ENCODE assay signal across 37 cellular contexts in the genomic region with DNA sequence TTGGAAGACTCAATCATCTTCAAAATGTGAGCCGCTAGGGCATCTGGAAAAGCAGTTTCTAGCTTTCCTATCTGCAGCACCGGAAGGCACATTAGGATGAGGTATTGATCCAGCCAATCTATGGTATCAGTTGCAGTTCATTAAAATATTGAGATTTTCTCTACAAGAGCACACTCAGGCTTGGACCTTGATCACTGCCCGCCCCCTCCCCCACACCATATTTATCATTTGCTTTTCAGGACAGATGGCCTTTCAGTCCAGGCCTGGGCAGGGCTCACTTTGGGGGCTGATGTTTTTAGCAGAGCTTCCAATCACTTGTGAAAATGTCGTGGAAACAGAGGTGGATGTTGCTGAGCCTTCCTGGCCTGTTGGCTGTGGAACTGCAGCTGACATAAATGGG. TPM values are rescaled to one million over a fixed set of nuclear protein-coding genes. Genes with fewer than 3 reads are reported as not detected.
"Had no signal": no experiment of that assay in that cellular context is flagged by ENCODE, and none has a peak within 500 bp of the region (broad histone marks: within the 10 kb centered on the region; RNA-seq: fewer than 3 reads in every experiment).

No MANE protein-coding gene starts in this region.

- H3K27ac Mint-ChIP-seq: activated CD4-positive, alpha-beta memory T cell treated with anti-CD3 and anti-CD28 coated beads for 36 hours; activated CD4-positive, alpha-beta T cell treated with anti-CD3 and anti-CD28 coated beads, Interleukin-2, amount 10 ng/mL, durations not matched to agents 24 days and 14 days; activated naive CD4-positive, alpha-beta T cell treated with anti-CD3 and anti-CD28 coated beads for 36 hours; activated naive CD8-positive, alpha-beta T cell treated with anti-CD3 and anti-CD28 coated beads for 36 hours; activated T-helper 1 cell treated with anti-CD3 and anti-CD28 coated beads, Interleukin-12 subunit alpha, Interleukin-12 subunit beta, Interleukin-2, Interleukin-4 antibody, amounts not matched to agents 30 ng/mL and 10 ng/mL and 1 ng/mL, durations not matched to agents 14 hours and 24 hours and 36 hours; brain; memory B cell; natural killer cell; neural progenitor cell; stimulated activated memory B cell treated with anti-CD40 and anti-IgM and Interleukin-4, amounts not matched to agents 10 μg/mL and 1 μg/mL and 100 μg/mL, for 72 hours; T-helper 1 cell treated with Interleukin-12 subunit alpha and Interleukin-12 subunit beta and Interleukin-4 antibody, amounts not matched to agents 30 μg/mL and 1 μg/mL, for 36 hours had no signal

- DNase-seq: activated CD4-positive, alpha-beta memory T cell treated with anti-CD3 and anti-CD28 coated beads for 36 hours; activated CD4-positive, alpha-beta T cell treated with anti-CD3 and anti-CD28 coated beads, Interleukin-2, amount 10 ng/mL, durations not matched to agents 24 days and 14 days; activated CD4-positive, CD25-positive, alpha-beta regulatory T cell treated with anti-CD3 and anti-CD28 coated beads, Interleukin-2, amount 50 U/mL, for 72 hours; activated CD8-positive, alpha-beta memory T cell treated with anti-CD3 and anti-CD28 coated beads, Interleukin-2, amount 50 U/mL, for 4 hours; activated effector memory CD4-positive, alpha-beta T cell treated with anti-CD3 and anti-CD28 coated beads, Interleukin-2, amount 50 U/mL, for 16 hours; activated naive CD8-positive, alpha-beta T cell treated with anti-CD3 and anti-CD28 coated beads for 36 hours; activated T-cell treated with anti-CD3 and anti-CD28 coated beads, Interleukin-2, amount 50 U/mL, for 1 hour; cerebellar nuclear complex; dorsolateral prefrontal cortex; effector memory CD4-positive, alpha-beta T cell; head of caudate nucleus; hypothalamus; natural killer cell; small intestine; stimulated activated CD4-positive, alpha-beta T cell treated with anti-CD3 and anti-CD28 coated beads, Interleukin-1b, Interleukin-23, amount 100 ng/mL, for 48 hours; stimulated activated CD4-positive, alpha-beta T cell treated with anti-CD3 and anti-CD28 coated beads, Interleukin-4, amount 100 ng/mL, for 4 hours; stimulated activated CD8-positive, alpha-beta memory T cell treated with anti-CD3 and anti-CD28 coated beads, Interleukin-4, amount 100 ng/mL, for 48 hours; stomach; T-helper 9 cell; thyroid gland had no signal

- H3K36me3 Mint-ChIP-seq: activated CD4-positive, alpha-beta memory T cell treated with anti-CD3 and anti-CD28 coated beads for 36 hours; activated naive CD8-positive, alpha-beta T cell treated with anti-CD3 and anti-CD28 coated beads for 36 hours; brain; memory B cell; natural killer cell; neural progenitor cell; stimulated activated memory B cell treated with anti-CD40 and anti-IgM and Interleukin-4, amounts not matched to agents 10 μg/mL and 1 μg/mL and 100 μg/mL, for 72 hours had no signal

- H3K4me3 Mint-ChIP-seq: activated CD4-positive, alpha-beta memory T cell treated with anti-CD3 and anti-CD28 coated beads for 36 hours; activated CD4-positive, alpha-beta T cell treated with anti-CD3 and anti-CD28 coated beads, Interleukin-2, amount 10 ng/mL, durations not matched to agents 24 days and 14 days; activated naive CD4-positive, alpha-beta T cell treated with anti-CD3 and anti-CD28 coated beads for 36 hours; activated naive CD8-positive, alpha-beta T cell treated with anti-CD3 and anti-CD28 coated beads for 36 hours; activated T-helper 1 cell treated with anti-CD3 and anti-CD28 coated beads, Interleukin-12 subunit alpha, Interleukin-12 subunit beta, Interleukin-2, Interleukin-4 antibody, amounts not matched to agents 30 ng/mL and 10 ng/mL and 1 ng/mL, durations not matched to agents 14 hours and 24 hours and 36 hours; brain; memory B cell; natural killer cell; neural progenitor cell; stimulated activated memory B cell treated with anti-CD40 and anti-IgM and Interleukin-4, amounts not matched to agents 10 μg/mL and 1 μg/mL and 100 μg/mL, for 72 hours; T-helper 1 cell treated with Interleukin-12 subunit alpha and Interleukin-12 subunit beta and Interleukin-4 antibody, amounts not matched to agents 30 μg/mL and 1 μg/mL, for 36 hours had no signal

- H3K4me1 Mint-ChIP-seq: brain; stimulated activated memory B cell treated with anti-CD40 and anti-IgM and Interleukin-4, amounts not matched to agents 10 μg/mL and 1 μg/mL and 100 μg/mL, for 72 hours had no signal

- H3K36me3 ChIP-seq: ascending aorta, cardiac muscle cell, gastroesophageal sphincter, neural progenitor cell, stomach, thyroid gland had no signal

- H3K9me3 ChIP-seq: ascending aorta, gastroesophageal sphincter, stomach, thyroid gland had no signal

- H3K4me3 ChIP-seq: ascending aorta, cardiac muscle cell, coronary artery, dorsolateral prefrontal cortex, gastroesophageal sphincter, neural progenitor cell, stomach, thyroid gland had no signal

- H3K4me2 ChIP-seq: neural progenitor cell had no signal

- H3K4me1 ChIP-seq: ascending aorta, gastroesophageal sphincter, neural progenitor cell, stomach, thyroid gland had no signal

- H3K9me3 Mint-ChIP-seq: activated CD4-positive, alpha-beta memory T cell treated with anti-CD3 and anti-CD28 coated beads for 36 hours; activated CD4-positive, alpha-beta T cell treated with anti-CD3 and anti-CD28 coated beads, Interleukin-2, amount 10 ng/mL, durations not matched to agents 24 days and 14 days; activated naive CD4-positive, alpha-beta T cell treated with anti-CD3 and anti-CD28 coated beads for 36 hours; activated naive CD8-positive, alpha-beta T cell treated with anti-CD3 and anti-CD28 coated beads for 36 hours; activated T-helper 1 cell treated with anti-CD3 and anti-CD28 coated beads, Interleukin-12 subunit alpha, Interleukin-12 subunit beta, Interleukin-2, Interleukin-4 antibody, amounts not matched to agents 30 ng/mL and 10 ng/mL and 1 ng/mL, durations not matched to agents 14 hours and 24 hours and 36 hours; brain; memory B cell; natural killer cell; neural progenitor cell; stimulated activated memory B cell treated with anti-CD40 and anti-IgM and Interleukin-4, amounts not matched to agents 10 μg/mL and 1 μg/mL and 100 μg/mL, for 72 hours; T-helper 1 cell treated with Interleukin-12 subunit alpha and Interleukin-12 subunit beta and Interleukin-4 antibody, amounts not matched to agents 30 μg/mL and 1 μg/mL, for 36 hours had no signal

- ATAC-seq: gastroesophageal sphincter, natural killer cell, sciatic nerve had no signal

- H3K27ac ChIP-seq: ascending aorta, cardiac muscle cell, coronary artery, dorsolateral prefrontal cortex, gastroesophageal sphincter, neural progenitor cell, stomach, thyroid gland, VCaP had no signal

- H3K27me3 ChIP-seq: neural progenitor cell, thyroid gland had no signal

- H3K9ac ChIP-seq: neural progenitor cell had no signal

RNA-seq across cellular contexts. Expression of gene LHX4, which starts 17.5 kb away (rescaled TPM):
- total RNA-seq: activated CD4-positive, alpha-beta memory T cell treated with anti-CD3 and anti-CD28 coated beads for 36 hours; activated CD4-positive, alpha-beta T cell treated with anti-CD3 and anti-CD28 coated beads, Interleukin-2, amount 10 ng/mL, durations not matched to agents 24 days and 14 days; activated CD8-positive, alpha-beta memory T cell treated with anti-CD3 and anti-CD28 coated beads for 36 hours; activated naive CD4-positive, alpha-beta T cell treated with anti-CD3 and anti-CD28 coated beads for 36 hours; activated naive CD8-positive, alpha-beta T cell treated with anti-CD3 and anti-CD28 coated beads for 36 hours; activated T-helper 1 cell treated with anti-CD3 and anti-CD28 coated beads, Interleukin-12 subunit alpha, Interleukin-12 subunit beta, Interleukin-2, Interleukin-4 antibody, amounts not matched to agents 30 ng/mL and 10 ng/mL and 1 ng/mL, durations not matched to agents 14 hours and 24 hours and 36 hours; ascending aorta; cardiac muscle cell; gastroesophageal sphincter; kidney epithelial cell; posterior vena cava; sciatic nerve; thyroid gland; ureter had no signal
